ENCODE assay signal across 10 cellular contexts in genomic region chr11:114172055-114172861, GRCh38.
DNase-seq lines count a peak whose midpoint lies in the region; ATAC-seq and TF ChIP-seq lines count a peak whose summit lies in the region.
"Had no signal": no experiment of that assay in that cellular context is flagged by ENCODE, and none has a peak within 500 bp of the region (broad histone marks: within the 10 kb centered on the region; RNA-seq: fewer than 3 reads in every experiment).

No MANE protein-coding gene starts in this region.

- no peak for TF ChIP-seq POLR2A in GM18505 (IDR thresholded peaks at IDR 0.05; ENCODE audit: borderline replicate concordance, extremely low read depth, insufficient read depth, insufficient read length)

- CTCF ChIA-PET in activated B cell treated with CpG ODN at 0.5 μM for 24 hours (lab: Charles Lee): interaction anchor here (0.8 kb wide), 1 partner anchor 88 kb away, joined by 3 read pairs; no protein-coding TSS in a partner anchor

- no peaks in the 10 kb centered on the region for H3K27me3 ChIP-seq in stomach smooth muscle (ENCODE audit: control insufficient read depth in 1 of 2, insufficient read depth in 2 of 2, low read length in 2 of 2)

- intact Hi-C loops in activated B cell treated with CpG ODN at 0.5 μM for 24 hours (cut with micrococcal nuclease): no loop called here

- H3K9ac ChIP-seq in stomach smooth muscle (ENCODE audit: low read length in 2 of 2): peak overlapping the region; percentile 53 to 60

- peak; percentile 31 for DNase-seq in NCI-H2029 (lab: John Stamatoyannopoulos, UW)
- no peak for DNase-seq in NCI-H2029 treated with DMSO at 0.1 percent for 48 hours (lab: John Stamatoyannopoulos, UW)
- DNase-seq in activated B cell treated with CpG ODN at 0.5 μM for 24 hours: no peak
- DNase-seq in immature natural killer cell: peak in 1 of 3 donors; percentile 32
- DNase-seq in anterior cingulate cortex (lab: John Stamatoyannopoulos, UW): no peak
- DNase-seq in kidney glomerular epithelial cell (lab: John Stamatoyannopoulos, UW): no peak
- DNase-seq: NCI-H187 treated with DMSO at 0.1 percent for 48 hours; stimulated activated CD8-positive, alpha-beta memory T cell treated with anti-CD3 and anti-CD28 coated beads, Interleukin-4, amount 100 ng/mL, for 48 hours had no signal

- H3K4me3 Mint-ChIP-seq in activated B cell treated with CpG ODN at 0.5 μM for 24 hours: no peak overlapping the region
- H3K4me3 Mint-ChIP-seq in immature natural killer cell: peak overlapping the region; percentile 59 to 77 (median 74)

- ATAC-seq in activated B cell treated with CpG ODN at 0.5 μM for 24 hours (ENCODE audit: low read depth) (no peak), GM18505 (IDR thresholded peaks at IDR 0.05; ENCODE audit: unreplicated experiment) (no peak)

- H3K4me3 ChIP-seq in stomach smooth muscle (ENCODE audit: low read length in 2 of 2): peak overlapping the region in 1 of 2 donors; percentile 47

- H3K36me3 Mint-ChIP-seq in activated B cell treated with CpG ODN at 0.5 μM for 24 hours (ENCODE audit: low read depth): no peaks in the 10 kb centered on the region
- H3K36me3 Mint-ChIP-seq in immature natural killer cell: peaks cover 0 to 5% (median 0%) of the 10 kb centered on the region in 3 donors

- no peaks in the 10 kb centered on the region for H3K27me3 Mint-ChIP-seq in activated B cell treated with CpG ODN at 0.5 μM for 24 hours
- peaks cover 7 to 21% (median 19%) of the 10 kb centered on the region in 3 donors for H3K27me3 Mint-ChIP-seq in immature natural killer cell (ENCODE audit: low read depth in 3 of 3)

- H3K9me3 Mint-ChIP-seq in activated B cell treated with CpG ODN at 0.5 μM for 24 hours (no peaks in the 10 kb centered on the region), immature natural killer cell (no peaks in the 10 kb centered on the region)

- POLR2A ChIA-PET in activated B cell treated with CpG ODN at 0.5 μM for 24 hours (lab: Charles Lee): interaction anchor here (0.7 to 1.6 kb wide), 2 partner anchors 11 to 15 kb away, joined by 3 to 4 read pairs; no protein-coding TSS in a partner anchor

- H3K4me1 Mint-ChIP-seq in activated B cell treated with CpG ODN at 0.5 μM for 24 hours (peaks cover 64% of the 10 kb centered on the region), immature natural killer cell (peaks cover 92 to 100% of the 10 kb centered on the region in 2 donors)

- H3K27ac Mint-ChIP-seq in activated B cell treated with CpG ODN at 0.5 μM for 24 hours (peak overlapping the region; percentile 53), immature natural killer cell (peak overlapping the region; percentile 84 to 96 (median 92))

- H3K9me3 ChIP-seq in stomach smooth muscle (ENCODE audit: control insufficient read depth in 2 of 2, low read length in 2 of 2): no peaks in the 10 kb centered on the region

- H3K4me1 ChIP-seq in stomach smooth muscle (ENCODE audit: control insufficient read depth, insufficient read depth, low read length): peaks cover 100% of the 10 kb centered on the region

- H3K27ac ChIP-seq in stomach smooth muscle (ENCODE audit: low read length): peak overlapping the region; percentile 100

- TF ChIP-seq CTCF in activated B cell treated with CpG ODN at 0.5 μM for 24 hours (IDR thresholded peaks at IDR 0.05): no peak

- H3K36me3 ChIP-seq in stomach smooth muscle (ENCODE audit: control insufficient read depth in 2 of 2, insufficient read depth in 2 of 2, low read length in 2 of 2): no peaks in the 10 kb centered on the region
